ENCODE assay signal across 8 cellular contexts in the genomic region with DNA sequence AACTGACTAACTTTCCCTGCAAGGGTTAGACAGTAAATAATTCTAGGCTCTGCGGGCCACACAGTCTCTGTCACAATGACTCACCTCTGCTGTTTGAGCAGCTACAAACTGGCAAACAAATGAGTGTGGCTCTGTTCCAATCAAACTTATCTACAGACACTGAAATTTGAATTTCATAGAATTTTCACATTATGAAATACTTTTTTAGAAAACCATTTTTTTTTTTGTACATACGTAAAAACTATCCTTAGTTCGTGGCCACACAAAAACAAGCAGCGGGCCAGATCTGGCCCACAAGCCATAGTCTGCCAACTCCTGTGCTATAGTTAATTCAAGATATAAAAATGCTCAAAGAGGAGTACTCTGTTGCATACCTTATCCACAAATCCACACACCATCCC. TPM values are rescaled to one million over a fixed set of nuclear protein-coding genes. Genes with fewer than 3 reads are reported as not detected.
DNase-seq lines count a peak whose midpoint lies in the region; ATAC-seq and TF ChIP-seq lines count a peak whose summit lies in the region.

No MANE protein-coding gene starts in this region.

- H3K4me2 ChIP-seq in fibroblast of lung (ENCODE audit: extremely low read depth, insufficient read depth, low read length) = no peak overlapping the region

- no peaks in the 10 kb centered on the region for H4K20me1 ChIP-seq in fibroblast of lung (ENCODE audit: control insufficient read depth, extremely low read depth, insufficient read depth, low read length)

- H3K79me2 ChIP-seq in fibroblast of lung (ENCODE audit: control insufficient read depth, insufficient read depth, low read length) = peaks cover 38% of the 10 kb centered on the region

- TF ChIP-seq CTCF in A673 (conservative IDR thresholded peaks at IDR 0.05; ENCODE audit: low read depth, low read length) (no peak), fibroblast of lung (conservative IDR thresholded peaks at IDR 0.05 in 1 of 2, IDR thresholded peaks at IDR 0.05 in 1 of 2; ENCODE audit: low read depth in 1 of 2, low read length in 2 of 2) (no peak), omental fat pad (IDR thresholded peaks at IDR 0.05) (no peak)

- no peak overlapping the region for H3K9ac ChIP-seq in fibroblast of lung (ENCODE audit: insufficient read depth, low read length)

- peaks cover 90% of the 10 kb centered on the region for H3K4me1 Mint-ChIP-seq in stimulated activated effector memory CD8-positive, alpha-beta T cell treated with anti-CD3 and anti-CD28 coated beads, Interleukin-12 subunit alpha, Interleukin-12 subunit beta, amount 100 ng/mL, for 72 hours

- H3K27ac ChIP-seq in A673 (ENCODE audit: low read depth, low read length, poor library complexity, severe bottlenecking) (no peak overlapping the region), fibroblast of lung (ENCODE audit: insufficient read depth, low read length) (no peak overlapping the region)

- H3K36me3 Mint-ChIP-seq in stimulated activated effector memory CD8-positive, alpha-beta T cell treated with anti-CD3 and anti-CD28 coated beads, Interleukin-12 subunit alpha, Interleukin-12 subunit beta, amount 100 ng/mL, for 72 hours = peaks cover 40% of the 10 kb centered on the region

- H3K27me3 ChIP-seq in A673 (replicated peaks; ENCODE audit: insufficient read depth, low read depth, low read length, poor library complexity) (no peaks in the 10 kb centered on the region), fibroblast of lung (ENCODE audit: control insufficient read depth, insufficient read depth, low read length) (no peaks in the 10 kb centered on the region)

- intact Hi-C loops in A673 (cut with micrococcal nuclease; ENCODE audit: unreplicated experiment) = no loop called here

- no TSS peak for BruUV-seq in A673 (replicated peaks; lab: Mats Ljungman, UMichigan)

- DNase-seq in A673 (ENCODE audit: low spot score) = peak; percentile 17
- peak; percentile 82 for DNase-seq in HT1080 (ENCODE audit: low read depth)
- DNase-seq in activated CD4-positive, alpha-beta T cell treated with anti-CD3 and anti-CD28 coated beads, Interleukin-2, amount 50 U/mL, for 1 hour = peak; percentile 53
- DNase-seq in fibroblast of lung (ENCODE audit: low read depth in 2 of 2) = peak; percentile 53 to 80
- DNase-seq in stimulated activated effector memory CD8-positive, alpha-beta T cell treated with anti-CD3 and anti-CD28 coated beads, Interleukin-12 subunit alpha, Interleukin-12 subunit beta, amount 100 ng/mL, for 72 hours (ENCODE audit: low spot score in 2 of 2) = peak in 1 of 2 donors; percentile 65
- no peak for DNase-seq in omental fat pad (ENCODE audit: low spot score)

- H3K4me3 ChIP-seq in A673 (ENCODE audit: low read depth, low read length, poor library complexity, severe bottlenecking) (no peak overlapping the region), fibroblast of lung (replicated peaks in 1 of 4; ENCODE audit: control extremely low read depth in 1 of 4, insufficient read depth in 1 of 4, low read depth in 3 of 4, low read length in 4 of 4) (no peak overlapping the region)

- H3K4me1 ChIP-seq in A673 (ENCODE audit: insufficient read depth, low read length, poor library complexity, severe bottlenecking) (no peaks in the 10 kb centered on the region), fibroblast of lung (ENCODE audit: control insufficient read depth, extremely low read depth, insufficient read depth, low read length) (peaks cover 9% of the 10 kb centered on the region)

- peak overlapping the region; percentile 69 for H3K4me3 Mint-ChIP-seq in stimulated activated effector memory CD8-positive, alpha-beta T cell treated with anti-CD3 and anti-CD28 coated beads, Interleukin-12 subunit alpha, Interleukin-12 subunit beta, amount 100 ng/mL, for 72 hours

- no peaks in the 10 kb centered on the region for H3K9me3 ChIP-seq in A673 (ENCODE audit: low read depth, low read length, poor library complexity, severe bottlenecking)
- no peaks in the 10 kb centered on the region for H3K9me3 ChIP-seq in fibroblast of lung (ENCODE audit: control insufficient read depth, insufficient read depth, low read depth, low read length)

- CTCF ChIA-PET in A673 (lab: Charles Lee) = interaction anchor here (0.7 kb wide), 1 partner anchor 354 kb away, joined by 4 read pairs; no protein-coding TSS in a partner anchor

- H3K9me3 Mint-ChIP-seq in stimulated activated effector memory CD8-positive, alpha-beta T cell treated with anti-CD3 and anti-CD28 coated beads, Interleukin-12 subunit alpha, Interleukin-12 subunit beta, amount 100 ng/mL, for 72 hours = no peaks in the 10 kb centered on the region

- POLR2A ChIA-PET in A673 (lab: Charles Lee; ENCODE audit: low non-redundant PET) = no interaction called here

- H3K27ac Mint-ChIP-seq in stimulated activated effector memory CD8-positive, alpha-beta T cell treated with anti-CD3 and anti-CD28 coated beads, Interleukin-12 subunit alpha, Interleukin-12 subunit beta, amount 100 ng/mL, for 72 hours = peak overlapping the region; percentile 99

- ATAC-seq in stimulated activated effector memory CD8-positive, alpha-beta T cell treated with anti-CD3 and anti-CD28 coated beads, Interleukin-12 subunit alpha, Interleukin-12 subunit beta, amount 100 ng/mL, for 72 hours = peak; percentile 70
- ATAC-seq in GM21360 (IDR thresholded peaks at IDR 0.05; ENCODE audit: unreplicated experiment) = no peak
- ATAC-seq in omental fat pad (ENCODE audit: low FRiP score) = no peak
- no peak for ATAC-seq in GM18519 (IDR thresholded peaks at IDR 0.05; ENCODE audit: low FRiP score, unreplicated experiment)

- no peaks in the 10 kb centered on the region for H3K36me3 ChIP-seq in A673 (ENCODE audit: insufficient read depth, low read length, poor library complexity, severe bottlenecking)
- H3K36me3 ChIP-seq in fibroblast of lung (ENCODE audit: control insufficient read depth, insufficient read depth, low read length) = no peaks in the 10 kb centered on the region

- no peak overlapping the region for H2AFZ ChIP-seq in fibroblast of lung (ENCODE audit: low read length)

RNA-seq across cellular contexts. Expression of gene PIP4K2A, which starts 32.6 kb away (rescaled TPM):
- 18.3 and 19.8 TPM in 2 replicates for total RNA-seq in A673 (2021)
- total RNA-seq in HT1080 (2014; rRNA removed; shearing (Covaris generic)) = 43.8 and 59.2 TPM in 2 replicates
- 34.1 and 38.3 TPM in 2 replicates for polyA plus RNA-seq in HT1080 (2015; cell fraction: cytosol; rRNA removed)
- polyA plus RNA-seq in HT1080 (2015; cell fraction: nucleus; rRNA removed) = 12.2 and 14.8 TPM in 2 replicates
- total RNA-seq in fibroblast of lung = 37.5 and 40.0 TPM in 2 replicates
- 28.5 and 30.2 TPM in 2 replicates for polyA plus RNA-seq in fibroblast of lung
- 26.2 and 32.8 TPM in 2 replicates for polyA plus RNA-seq in fibroblast of lung (2012)
- polyA minus RNA-seq in fibroblast of lung (ENCODE audit: low replicate concordance) = 13.2 and 22.3 TPM in 2 replicates
- total RNA-seq in omental fat pad = 10 to 100 TPM; 16.2 to 32.5 (median 30.4) TPM
